In genomic region chr5:122091942-122092600, GRCh38 we compare ENCODE assay signal across 9 cellular contexts. TPM values are rescaled to one million over a fixed set of nuclear protein-coding genes. Genes with fewer than 3 reads are reported as not detected.
DNase-seq lines count a peak whose midpoint lies in the region; ATAC-seq, FAIRE-seq and TF ChIP-seq lines count a peak whose summit lies in the region.
"Had no signal": no experiment of that assay in that cellular context is flagged by ENCODE, and none has a peak within 500 bp of the region (broad histone marks: within the 10 kb centered on the region; RNA-seq: fewer than 3 reads in every experiment).

No MANE protein-coding gene starts in this region.

- H3K36me3 ChIP-seq in endodermal cell (ENCODE audit: control insufficient read depth, insufficient read depth, low read length): no peaks in the 10 kb centered on the region

- FAIRE-seq in G401.6 (lab: Jason Lieb, UNC): peak; percentile 11

- no peaks in the 10 kb centered on the region for H3K4me1 ChIP-seq in endodermal cell (ENCODE audit: control insufficient read depth, insufficient read depth, low read length)

- H3K27ac Mint-ChIP-seq in endodermal cell: no peak overlapping the region
- no peak overlapping the region for H3K27ac Mint-ChIP-seq in activated T-cell treated with anti-CD3 and anti-CD28 coated beads, Interleukin-2, amount 50 U/mL, for 72 hours

- ATAC-seq in activated T-cell treated with anti-CD3 and anti-CD28 coated beads, Interleukin-2, amount 50 U/mL, for 72 hours (replicated peaks in 1 of 2): no peak
- no peak for ATAC-seq in GM21423 (IDR thresholded peaks at IDR 0.05; ENCODE audit: unreplicated experiment)

- H3K27me3 Mint-ChIP-seq in endodermal cell (ENCODE audit: insufficient read depth): no peaks in the 10 kb centered on the region
- H3K27me3 Mint-ChIP-seq in activated T-cell treated with anti-CD3 and anti-CD28 coated beads, Interleukin-2, amount 50 U/mL, for 72 hours (ENCODE audit: low read depth): no peaks in the 10 kb centered on the region

- H3K9me3 Mint-ChIP-seq in endodermal cell: no peaks in the 10 kb centered on the region
- no peaks in the 10 kb centered on the region for H3K9me3 Mint-ChIP-seq in activated T-cell treated with anti-CD3 and anti-CD28 coated beads, Interleukin-2, amount 50 U/mL, for 72 hours

- H3K9me3 ChIP-seq in endodermal cell (ENCODE audit: control insufficient read depth, low read length): no peaks in the 10 kb centered on the region

- whole genome bisulfite sequencing in endodermal cell (ENCODE audit: insufficient coverage in 1 of 2, insufficient read length in 1 of 2), 2 experiments: 53 to 59% methylated on average over 5 to 9 of the region's 9 CpGs

- H3K27ac ChIP-seq in endodermal cell (ENCODE audit: low read depth, low read length): no peak overlapping the region

- peaks cover 14% of the 10 kb centered on the region for H3K4me1 Mint-ChIP-seq in endodermal cell
- H3K4me1 Mint-ChIP-seq in activated T-cell treated with anti-CD3 and anti-CD28 coated beads, Interleukin-2, amount 50 U/mL, for 72 hours (ENCODE audit: low read depth): no peaks in the 10 kb centered on the region

- H3K36me3 Mint-ChIP-seq in endodermal cell (ENCODE audit: low read depth): no peaks in the 10 kb centered on the region
- H3K36me3 Mint-ChIP-seq in activated T-cell treated with anti-CD3 and anti-CD28 coated beads, Interleukin-2, amount 50 U/mL, for 72 hours (ENCODE audit: insufficient read depth in 2 of 2): no peaks in the 10 kb centered on the region

- H3K4me3 ChIP-seq in endodermal cell (ENCODE audit: low read length): no peak overlapping the region

- H3K9ac ChIP-seq in endodermal cell (ENCODE audit: extremely low read depth, low read length, poor library complexity, severe bottlenecking): no peak overlapping the region

- no peaks in the 10 kb centered on the region for H3K27me3 ChIP-seq in endodermal cell (ENCODE audit: control insufficient read depth, insufficient read depth, low read length, poor library complexity, severe bottlenecking)

- H3K4me3 Mint-ChIP-seq in endodermal cell: no peak overlapping the region
- no peak overlapping the region for H3K4me3 Mint-ChIP-seq in activated T-cell treated with anti-CD3 and anti-CD28 coated beads, Interleukin-2, amount 50 U/mL, for 72 hours

- DNase-seq in NCI-H226 (peak; percentile 59), endodermal cell (peak; percentile 52), pons (ENCODE audit: low spot score) (peak; percentile 60), C1 segment of cervical spinal cord (lab: John Stamatoyannopoulos, UW) (no peak), putamen (ENCODE audit: low spot score) (no peak)
- DNase-seq in activated T-cell treated with anti-CD3 and anti-CD28 coated beads, Interleukin-2, amount 50 U/mL, for 72 hours: no peak
- DNase-seq: activated CD4-positive, alpha-beta T cell treated with anti-CD3 and anti-CD28 coated beads for 1 hour had no signal

- peak; percentile 75 for TF ChIP-seq CTCF in endodermal cell (conservative IDR thresholded peaks at IDR 0.05)

RNA-seq across cellular contexts. Expression of gene LOX, which starts 14.0 kb away (rescaled TPM):
- 10 to 100 TPM; 16.4 to 16.5 TPM for total RNA-seq in endodermal cell
- polyA plus RNA-seq in endodermal cell (2013, experiment 1 of 2): 6.7 TPM
- 6.3 TPM for polyA plus RNA-seq in endodermal cell (2013, experiment 2 of 2)
- total RNA-seq in activated T-cell treated with anti-CD3 and anti-CD28 coated beads, Interleukin-2, amount 50 U/mL, for 72 hours: not detected

RNA-seq across cellular contexts. Expression of gene ZNF474, which starts 37.3 kb away (rescaled TPM):
- under 1 TPM in 1 of 2 donors, not detected in 1; 0.31 TPM for total RNA-seq in endodermal cell
- 0.18 TPM for polyA plus RNA-seq in endodermal cell (2013, experiment 1 of 2)
- polyA plus RNA-seq in endodermal cell (2013, experiment 2 of 2): 0.41 TPM
- total RNA-seq in activated T-cell treated with anti-CD3 and anti-CD28 coated beads, Interleukin-2, amount 50 U/mL, for 72 hours: under 1 TPM in 1 of 2 donors, not detected in 1; 0.12 TPM

Comparison
In these comparisons a context has a peak if more than half of its experiments do, and no peak if none do; other contexts are left out.
1. DNase-seq: peak in NCI-H226 (single experiment), endodermal cell (single experiment) and pons (single experiment); none in C1 segment of cervical spinal cord (0 of 14), activated T-cell treated with anti-CD3 and anti-CD28 coated beads, Interleukin-2, amount 50 U/mL, for 72 hours (0 of 2) and putamen (single experiment).
2. RNA of gene LOX, which starts 14.0 kb away (total RNA-seq): 16.4 to 16.5 TPM in endodermal cell; not detected in activated T-cell treated with anti-CD3 and anti-CD28 coated beads, Interleukin-2, amount 50 U/mL, for 72 hours; every median in the first group is over 10 times any median in the second.